ENCODE assay signal across 9 cellular contexts in genomic region chr3:105527949-105528348, GRCh38.
DNase-seq lines count a peak whose midpoint lies in the region; ATAC-seq, FAIRE-seq and TF ChIP-seq lines count a peak whose summit lies in the region.
"Had no signal": no experiment of that assay in that cellular context is flagged by ENCODE, and none has a peak within 500 bp of the region (broad histone marks: within the 10 kb centered on the region; RNA-seq: fewer than 3 reads in every experiment).

No MANE protein-coding gene starts in this region.

- no peak overlapping the region for H3K4me3 ChIP-seq in astrocyte of the spinal cord (ENCODE audit: low read depth, low read length)
- H3K4me3 ChIP-seq in small intestine (ENCODE audit: low read depth in 1 of 2, low read length in 2 of 2), result no peak overlapping the region

- in situ Hi-C loops in astrocyte of the spinal cord (cut with HindIII; ENCODE audit: low sequenced_read_pairs), result no loop called here
- in situ Hi-C loops in KBM-7 (cut with MboI; ENCODE audit: low pct_unique_long_range_greater_than_20kb, low sequenced_read_pairs), result no loop called here

- no peaks in the 10 kb centered on the region for H3K9me3 ChIP-seq in small intestine (ENCODE audit: control insufficient read depth, low read depth)

- no peaks in the 10 kb centered on the region for H3K36me3 ChIP-seq in small intestine (ENCODE audit: control insufficient read depth in 2 of 2, insufficient read depth in 2 of 2, low read length in 2 of 2)

- no peak overlapping the region for H3K27ac ChIP-seq in small intestine (ENCODE audit: low read depth in 1 of 2, low read length in 1 of 2)

- peak; percentile 68 for DNase-seq in DMS79 treated with DMSO at 0.1 percent for 48 hours (lab: John Stamatoyannopoulos, UW)
- peak; percentile 73 for DNase-seq in NCI-H1092 treated with DMSO at 0.1 percent for 48 hours (lab: John Stamatoyannopoulos, UW)
- peak; percentile 65 for DNase-seq in astrocyte of the spinal cord (ENCODE audit: low read depth, low spot score)
- no peak for DNase-seq in KBM-7
- no peak for DNase-seq in small intestine
- DNase-seq in SIG-M5 (lab: John Stamatoyannopoulos, UW), result no peak

- TF ChIP-seq CTCF in astrocyte of the spinal cord (IDR thresholded peaks at IDR 0.05; ENCODE audit: low read depth, low read length), result no peak

- H3K4me1 ChIP-seq in small intestine (ENCODE audit: control insufficient read depth in 2 of 2, insufficient read depth in 1 of 2, low read depth in 1 of 2, low read length in 1 of 2), result no peaks in the 10 kb centered on the region

- whole genome bisulfite sequencing in small intestine, 3 donors, result 34 to 49% (median 48%) methylated on average over 3 of the region's 3 CpGs

- H3K27me3 ChIP-seq in small intestine (ENCODE audit: control insufficient read depth in 2 of 2, insufficient read depth in 2 of 2, low read length in 2 of 2), result no peaks in the 10 kb centered on the region

- FAIRE-seq in small intestine (lab: Jason Lieb, UNC), result no peak
- FAIRE-seq: frontal cortex had no signal

- peak; percentile 80 for ATAC-seq in GM21390 (IDR thresholded peaks at IDR 0.05; ENCODE audit: unreplicated experiment)
- no peak for ATAC-seq in GM21515 (IDR thresholded peaks at IDR 0.05; ENCODE audit: unreplicated experiment)

Comparison
In these comparisons a context has a peak if more than half of its experiments do, and no peak if none do; other contexts are left out.
1. DNase-seq: peak in DMS79 treated with DMSO at 0.1 percent for 48 hours (single experiment), NCI-H1092 treated with DMSO at 0.1 percent for 48 hours (single experiment) and astrocyte of the spinal cord (single experiment); none in KBM-7 (single experiment), small intestine (single experiment) and SIG-M5 (single experiment).